ENCODE assay signal across 8 cellular contexts in genomic region chr2:69565431-69565839, GRCh38.
A peak's percentile ranks its signal among the peaks of the same experiment; 100 is the strongest.
DNase-seq lines count a peak whose midpoint lies in the region; ATAC-seq and TF ChIP-seq lines count a peak whose summit lies in the region.

No MANE protein-coding gene starts in this region.

- H3K36me3 ChIP-seq in DND-41 (ENCODE audit: insufficient read depth, low read length) (peaks cover 47% of the 10 kb centered on the region), GM23248 (ENCODE audit: low read depth) (no peaks in the 10 kb centered on the region), esophagus squamous epithelium (no peaks in the 10 kb centered on the region), osteoblast (ENCODE audit: insufficient read depth, low read length) (no peaks in the 10 kb centered on the region)

- peaks cover 4% of the 10 kb centered on the region for H3K36me3 Mint-ChIP-seq in type B pancreatic cell

- intact Hi-C loops in esophagus squamous epithelium (cut with DNase I): loop anchor here (5.0 kb wide), 1 partner anchor 147 kb away; no protein-coding TSS in a partner anchor

- peak; percentile 86 for ATAC-seq in DND-41 (ENCODE audit: insufficient read depth, low read depth)

- no peaks in the 10 kb centered on the region for H3K27me3 Mint-ChIP-seq in type B pancreatic cell

- H3K9me2 ChIP-seq in GM23248 (ENCODE audit: insufficient read depth): no peaks in the 10 kb centered on the region

- H3K79me2 ChIP-seq in DND-41 (ENCODE audit: insufficient read depth, low read length) (peaks cover 99% of the 10 kb centered on the region), GM23248 (ENCODE audit: insufficient read depth) (peaks cover 99% of the 10 kb centered on the region), osteoblast (ENCODE audit: insufficient read depth, low read length) (peaks cover 95% of the 10 kb centered on the region)

- WGBS in GM23248 (ENCODE audit: low coverage in 1 of 2, low lambda C conversion rate in 2 of 2, missing lambda C conversion rate in 2 of 2), 2 experiments: 44 to 45% methylated on average over 3 of the region's 3 CpGs
- 66 to 83% methylated on average over 1 to 3 of the region's 3 CpGs for WGBS in esophagus squamous epithelium, 2 donors

- DNase-seq in DND-41 (peak; percentile 69), GM23248 (peak; percentile 47), NCI-H524 treated with DMSO at 0.1 percent for 48 hours (lab: John Stamatoyannopoulos, UW) (peak; percentile 8), esophagus squamous epithelium (lab: John Stamatoyannopoulos, UW) (no peak), osteoblast (ENCODE audit: insufficient read length, low spot score, missing footprints) (peak; percentile 79), type B pancreatic cell (ENCODE audit: extremely low spot score, unreplicated experiment) (peak; percentile 72), NCI-H446 treated with DMSO at 0.1 percent for 48 hours (lab: John Stamatoyannopoulos, UW) (no peak)
- peak; percentile 36 for DNase-seq in activated CD8-positive, alpha-beta memory T cell treated with anti-CD3 and anti-CD28 coated beads, Interleukin-2, amount 50 U/mL, for 1 hour (ENCODE audit: extremely low read depth)

- H3F3A ChIP-seq in GM23248 (ENCODE audit: insufficient read depth): peaks cover 36% of the 10 kb centered on the region

- no peak for TF ChIP-seq POLR2A in esophagus squamous epithelium (IDR thresholded peaks at IDR 0.05)

- H2AFZ ChIP-seq in DND-41 (ENCODE audit: low read depth, low read length) (no peak overlapping the region), GM23248 (no peak overlapping the region), osteoblast (ENCODE audit: low read length) (no peak overlapping the region)

- H3K4me3 ChIP-seq in DND-41 (ENCODE audit: low read depth in 1 of 2, low read length in 2 of 2) (no peak overlapping the region), GM23248 (no peak overlapping the region), esophagus squamous epithelium (no peak overlapping the region), osteoblast (ENCODE audit: insufficient read depth, low read length) (no peak overlapping the region)

- H4K20me1 ChIP-seq in DND-41 (ENCODE audit: insufficient read depth, low read length) (peaks cover 82% of the 10 kb centered on the region), GM23248 (ENCODE audit: insufficient read depth) (peaks cover 8% of the 10 kb centered on the region; the same call in 1 of the 2 replicates), osteoblast (ENCODE audit: insufficient read depth, low read length) (peaks cover 72% of the 10 kb centered on the region)

- H3K4me1 ChIP-seq in DND-41 (ENCODE audit: insufficient read depth, low read length) (no peaks in the 10 kb centered on the region), GM23248 (ENCODE audit: insufficient read depth) (peaks cover 40% of the 10 kb centered on the region), esophagus squamous epithelium (peaks cover 4 to 41% (median 7%) of the 10 kb centered on the region in 3 donors), osteoblast (ENCODE audit: insufficient read depth, low read length) (peaks cover 45% of the 10 kb centered on the region)

- no peaks in the 10 kb centered on the region for H3K9me3 Mint-ChIP-seq in type B pancreatic cell

- H3K27ac ChIP-seq in DND-41 (ENCODE audit: low read length): peak overlapping the region; percentile 12; the same call in 1 of the 2 replicates
- H3K27ac ChIP-seq in GM23248: no peak overlapping the region
- no peak overlapping the region for H3K27ac ChIP-seq in esophagus squamous epithelium
- no peak overlapping the region for H3K27ac ChIP-seq in osteoblast (ENCODE audit: low read depth, low read length)

- H3K27ac Mint-ChIP-seq in type B pancreatic cell: no peak overlapping the region

- no peak overlapping the region for H3K9ac ChIP-seq in DND-41 (ENCODE audit: low read depth, low read length)
- H3K9ac ChIP-seq in GM23248: no peak overlapping the region

- TF ChIP-seq CTCF in DND-41 (IDR thresholded peaks at IDR 0.05; ENCODE audit: borderline replicate concordance, extremely low read depth, low read length, poor library complexity, severe bottlenecking): peak; percentile 96
- peak; percentile 42 to 72 (median 57) for TF ChIP-seq CTCF in esophagus squamous epithelium (IDR thresholded peaks at IDR 0.05)
- peak; percentile 80 for TF ChIP-seq CTCF in osteoblast (IDR thresholded peaks at IDR 0.05; ENCODE audit: extremely low read depth, low read depth, low read length)
- peak; percentile 82 for TF ChIP-seq CTCF in type B pancreatic cell (conservative IDR thresholded peaks at IDR 0.05)

- H3K9me3 ChIP-seq in DND-41 (ENCODE audit: insufficient read depth, low read length, severe bottlenecking) (no peaks in the 10 kb centered on the region), GM23248 (ENCODE audit: low read depth) (no peaks in the 10 kb centered on the region), esophagus squamous epithelium (no peaks in the 10 kb centered on the region), osteoblast (ENCODE audit: low read depth, low read length) (no peaks in the 10 kb centered on the region)

- H3K4me1 Mint-ChIP-seq in type B pancreatic cell (ENCODE audit: unreplicated experiment): peaks cover 14% of the 10 kb centered on the region

- H3K4me2 ChIP-seq in DND-41 (ENCODE audit: insufficient read depth, low read length): no peak overlapping the region
- H3K4me2 ChIP-seq in GM23248 (ENCODE audit: unreplicated experiment): no peak overlapping the region
- no peak overlapping the region for H3K4me2 ChIP-seq in osteoblast (ENCODE audit: insufficient read depth, low read length)

- no peaks in the 10 kb centered on the region for H3K27me3 ChIP-seq in DND-41 (ENCODE audit: insufficient read depth, low read length, poor library complexity)
- no peaks in the 10 kb centered on the region for H3K27me3 ChIP-seq in GM23248 (replicated peaks; ENCODE audit: insufficient read depth)
- no peaks in the 10 kb centered on the region for H3K27me3 ChIP-seq in esophagus squamous epithelium
- no peaks in the 10 kb centered on the region for H3K27me3 ChIP-seq in osteoblast (ENCODE audit: insufficient read depth, low read length)

- H3K4me3 Mint-ChIP-seq in type B pancreatic cell: no peak overlapping the region

- in situ Hi-C loops in GM23248 (cut with MboI): loop anchor here (5.0 kb wide), 1 partner anchor 147 kb away; no protein-coding TSS in a partner anchor

Comparison
In these comparisons a context has a peak if more than half of its experiments do, and no peak if none do; other contexts are left out.
1. DNase-seq: peak in DND-41 (single experiment), GM23248 (single experiment), NCI-H524 treated with DMSO at 0.1 percent for 48 hours (single experiment), activated CD8-positive, alpha-beta memory T cell treated with anti-CD3 and anti-CD28 coated beads, Interleukin-2, amount 50 U/mL, for 1 hour (single experiment), osteoblast (single experiment) and type B pancreatic cell (single experiment); none in esophagus squamous epithelium (single experiment) and NCI-H446 treated with DMSO at 0.1 percent for 48 hours (single experiment).
2. Peak in every context shown above with its lines, with median percentiles within 50 percentile points of each other: CTCF ChIP-seq.